ENCODE assay signal across 18 cellular contexts in genomic region chr22:48897959-48898358, GRCh38.
"Had no signal": no experiment of that assay in that cellular context is flagged by ENCODE, and none has a peak within 500 bp of the region (broad histone marks: within the 10 kb centered on the region; RNA-seq: fewer than 3 reads in every experiment).

No MANE protein-coding gene starts in this region.

- H3K9me3 ChIP-seq: gastroesophageal sphincter, heart left ventricle, mucosa of descending colon, prostate gland, SK-N-SH, tibial artery had no signal

- H3K9me2 ChIP-seq: SK-N-SH had no signal

- FAIRE-seq: islet of Langerhans had no signal

- H3K4me2 ChIP-seq: SK-N-SH had no signal

- DNase-seq: activated CD4-positive, alpha-beta T cell treated with anti-CD3 and anti-CD28 coated beads for 1 hour; activated CD4-positive, alpha-beta T cell treated with anti-CD3 and anti-CD28 coated beads, Interleukin-2, amount 50 U/mL, for 1 hour; aorta; endodermal cell; left cardiac atrium; mucosa of descending colon; SK-N-SH; stimulated activated CD4-positive, alpha-beta T cell treated with anti-CD3 and anti-CD28 coated beads, Interleukin-1b, Interleukin-23, amount 100 ng/mL, for 48 hours; stimulated activated naive CD8-positive, alpha-beta T cell treated with anti-CD3 and anti-CD28 coated beads, Interleukin-15, amount 100 ng/mL, for 72 hours had no signal

- H3K36me3 ChIP-seq: gastroesophageal sphincter, heart left ventricle, prostate gland, tibial artery had no signal

- H3K4me1 ChIP-seq: gastroesophageal sphincter, heart left ventricle, prostate gland, tibial artery had no signal

- H3K9ac ChIP-seq: SK-N-SH had no signal

- H3K4me3 ChIP-seq: dorsolateral prefrontal cortex, gastroesophageal sphincter, heart left ventricle, mucosa of descending colon, prostate gland, tibial artery had no signal

- ATAC-seq: activated naive CD4-positive, alpha-beta T cell treated with anti-CD3 and anti-CD28 coated beads, Interleukin-2, amount 50 U/mL, for 72 hours; gastroesophageal sphincter; heart left ventricle; left cardiac atrium; mucosa of descending colon; stimulated activated effector memory CD8-positive, alpha-beta T cell treated with anti-CD3 and anti-CD28 coated beads, Interleukin-12 subunit alpha, Interleukin-12 subunit beta, amount 100 ng/mL, for 72 hours; stimulated activated naive CD8-positive, alpha-beta T cell treated with anti-CD3 and anti-CD28 coated beads, Interleukin-15, amount 100 ng/mL, for 72 hours had no signal

- H3K27ac ChIP-seq: gastroesophageal sphincter, heart left ventricle, prostate gland, tibial artery, VCaP had no signal
